Comparison of ENCODE assay signal across 22 cellular contexts in the genomic region with DNA sequence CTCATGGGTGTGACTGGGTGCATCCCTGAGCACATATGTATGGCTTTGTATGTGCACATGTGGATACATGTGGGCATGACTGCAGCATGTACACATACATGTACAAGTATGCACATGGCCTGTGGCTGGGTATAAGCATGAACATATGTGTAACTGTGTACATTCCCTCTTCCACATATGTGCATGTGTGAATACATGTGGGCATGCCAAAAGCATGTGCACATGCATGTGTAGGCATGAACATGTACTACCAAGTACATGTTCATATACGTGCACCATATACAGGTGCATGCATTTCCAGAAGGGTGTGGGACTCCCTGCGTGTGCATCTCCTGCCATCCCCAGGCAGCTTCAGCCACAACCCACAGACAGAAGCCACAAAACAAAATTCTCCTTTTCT.
"Had no signal": no experiment of that assay in that cellular context is flagged by ENCODE, and none has a peak within 500 bp of the region (broad histone marks: within the 10 kb centered on the region; RNA-seq: fewer than 3 reads in every experiment).

No MANE protein-coding gene starts in this region.

- H3K27ac ChIP-seq: RWPE1 had no signal

- H3K4me2 ChIP-seq: SK-N-SH had no signal

- H3K9me3 ChIP-seq: SK-N-SH had no signal

- DNase-seq: IMR-90, Karpas-422, KG1, MM.1S, NCI-H1092 treated with DMSO at 0.1 percent for 48 hours, NCI-H1436, NCI-H187, NCI-H2029, NCI-H2081 treated with DMSO at 0.1 percent for 48 hours, NCI-H2171, NCI-H226, NCI-H446, NCI-H510A, NCI-H524 treated with DMSO at 0.1 percent for 48 hours, NCI-H69, NCI-H774, PC-3, SHP77, SK-N-SH, SW 1271 had no signal

- H3K9ac ChIP-seq: SK-N-SH had no signal

- ATAC-seq: Panc1, PC-3 had no signal
